Comparison of ENCODE assay signal across 18 cellular contexts in the genomic region with DNA sequence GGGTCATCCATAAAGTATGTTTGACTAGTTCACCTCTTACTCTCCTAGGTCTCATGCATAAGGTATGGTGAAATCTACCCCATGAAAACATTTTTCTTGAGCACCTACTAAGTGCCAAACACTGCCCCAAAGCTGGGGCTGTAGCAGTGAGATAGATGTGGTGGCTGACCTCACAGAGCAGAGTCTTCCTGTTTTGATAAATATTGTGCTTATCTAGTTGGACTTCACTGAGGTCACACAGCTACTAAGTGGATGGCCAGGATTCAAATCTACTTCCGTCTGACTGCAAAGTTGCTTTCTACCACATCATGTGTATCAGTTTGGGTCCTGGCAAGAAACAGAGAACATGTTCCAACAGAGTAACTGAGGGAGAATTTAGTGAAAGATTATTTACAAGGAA. TPM values are rescaled to one million over a fixed set of nuclear protein-coding genes. Genes with fewer than 3 reads are reported as not detected.
DNase-seq lines count a peak whose midpoint lies in the region; ATAC-seq, FAIRE-seq and TF ChIP-seq lines count a peak whose summit lies in the region.
"Had no signal": no experiment of that assay in that cellular context is flagged by ENCODE, and none has a peak within 500 bp of the region (broad histone marks: within the 10 kb centered on the region; RNA-seq: fewer than 3 reads in every experiment).

No MANE protein-coding gene starts in this region.

- FAIRE-seq in K562 (lab: Jason Lieb, UNC), result no peak
- FAIRE-seq: GM12878, GM18507, H54 had no signal

- DNase-seq in left ventricle myocardium superior (no peak), left ventricle myocardium inferior (no peak), K562 (ENCODE audit: extremely low read depth in 1 of 4, low spot score in 3 of 4) (no peak), right lobe of liver (no peak), esophagus muscularis mucosa (ENCODE audit: extremely low spot score) (no peak), SHP77 treated with DMSO at 0.1 percent for 48 hours (lab: John Stamatoyannopoulos, UW) (no peak), NCI-H510A (lab: John Stamatoyannopoulos, UW) (no peak)
- DNase-seq: 8988T, AML-193, DMS79, GM23248 had no signal

- POLR2A ChIA-PET in K562 (lab: Yijun Ruan, JAX), result no interaction called here

- H2AFZ ChIP-seq in K562 (ENCODE audit: low read depth, low read length), result peak overlapping the region; percentile 63; the same call in 1 of the 2 replicates
- H2AFZ ChIP-seq: GM23248 had no signal

- H3K9me1 ChIP-seq in K562 (ENCODE audit: control insufficient read depth, insufficient read depth, low read length), result no peaks in the 10 kb centered on the region

- no peaks in the 10 kb centered on the region for H4K20me1 ChIP-seq in K562 (replicated peaks; ENCODE audit: control insufficient read depth, insufficient read depth, low read length)
- H4K20me1 ChIP-seq: BLaER1 had no signal

- TF ChIP-seq CTCF in left ventricle myocardium inferior (IDR thresholded peaks at IDR 0.05; ENCODE audit: borderline replicate concordance) (no peak), K562 (IDR thresholded peaks at IDR 0.05 in 2 of 3, conservative IDR thresholded peaks at IDR 0.05 in 1 of 3; ENCODE audit: insufficient read depth in 2 of 3, low read depth in 1 of 3, low read length in 3 of 3) (no peak), right lobe of liver (IDR thresholded peaks at IDR 0.05) (no peak), esophagus muscularis mucosa (IDR thresholded peaks at IDR 0.05) (no peak)

- no peak overlapping the region for H3K4me3 ChIP-seq in left ventricle myocardium inferior
- no peak overlapping the region for H3K4me3 ChIP-seq in K562
- H3K4me3 ChIP-seq in right lobe of liver, result no peak overlapping the region
- H3K4me3 ChIP-seq in esophagus muscularis mucosa, result no peak overlapping the region
- H3K4me3 ChIP-seq: BLaER1, GM12878, GM23248 had no signal

- TF ChIP-seq POLR2A in K562 (conservative IDR thresholded peaks at IDR 0.05) (no peak), right lobe of liver (IDR thresholded peaks at IDR 0.05) (no peak), esophagus muscularis mucosa (IDR thresholded peaks at IDR 0.05; ENCODE audit: low read depth) (no peak)

- CTCF ChIA-PET in K562 (lab: Yijun Ruan, JAX; ENCODE audit: low intra/inter-chr PET ratio), result no interaction called here

- H3K9ac ChIP-seq in K562 (ENCODE audit: insufficient read depth in 1 of 2, low read depth in 2 of 2, low read length in 2 of 2), result no peak overlapping the region
- H3K9ac ChIP-seq: BLaER1, GM23248 had no signal

- no peaks in the 10 kb centered on the region for H3K79me2 ChIP-seq in K562 (ENCODE audit: control insufficient read depth, insufficient read depth, low read length)

- H3K4me1 ChIP-seq in left ventricle myocardium inferior (peaks cover 3% of the 10 kb centered on the region), K562 (replicated peaks in 1 of 2; ENCODE audit: control insufficient read depth in 2 of 2, insufficient read depth in 2 of 2, low read length in 2 of 2) (peaks cover 0 to 29% of the 10 kb centered on the region in 2 experiments; a peak in 4 of 5 replicates), right lobe of liver (peaks cover 0 to 22% (median 0%) of the 10 kb centered on the region in 4 donors), esophagus muscularis mucosa (peaks cover 0 to under 1% (median 0%) of the 10 kb centered on the region in 4 donors)
- H3K4me1 ChIP-seq: BLaER1 had no signal

- intact Hi-C loops in left ventricle myocardium superior (cut with micrococcal nuclease), result loop anchor here (10.0 kb wide), 1 partner anchor 232 kb away; no protein-coding TSS in a partner anchor
- intact Hi-C loops in left ventricle myocardium inferior (cut with micrococcal nuclease), result no loop called here
- intact Hi-C loops in K562 (cut with micrococcal nuclease), result loop anchor here (5.0 kb wide), 2 partner anchors 255 to 420 kb away; no protein-coding TSS in a partner anchor
- intact Hi-C loops in right lobe of liver (cut with DNase I), result loop anchor here in 1 of 2 donors (10.0 kb wide), 1 partner anchor 232 kb away; no protein-coding TSS in a partner anchor
- intact Hi-C loops in esophagus muscularis mucosa (cut with DNase I), result loop anchor here (10.0 kb wide), 1 partner anchor 412 kb away; no protein-coding TSS in a partner anchor

- no peak for TF ChIP-seq RAD21 in K562 (CRISPR knock-in tag; conservative IDR thresholded peaks at IDR 0.05 in 1 of 2, IDR thresholded peaks at IDR 0.05 in 1 of 2)

- ATAC-seq in left ventricle myocardium superior, result peak; percentile 19
- ATAC-seq in K562, result peak; percentile 54
- ATAC-seq in right lobe of liver, result peak in 3 of 4 donors; percentile 56 to 74 (median 72)
- ATAC-seq: GM12878, HCT116 had no signal

- no peak overlapping the region; the same call in 1 of the 2 replicates for H3K4me2 ChIP-seq in K562 (ENCODE audit: insufficient read depth, low read length)
- H3K4me2 ChIP-seq: BLaER1 had no signal

- H3K27ac ChIP-seq in left ventricle myocardium inferior (replicated peaks) (no peak overlapping the region), K562 (ENCODE audit: extremely low read depth, low read depth, low read length) (peak overlapping the region; percentile 28; the same call in 1 of the 3 replicates), right lobe of liver (peak overlapping the region in 2 of 3 donors; percentile 28 to 62), esophagus muscularis mucosa (replicated peaks in 1 of 4) (no peak overlapping the region)
- H3K27ac ChIP-seq: BLaER1, GM23248, HL-60 had no signal

- H3K9me3 ChIP-seq in left ventricle myocardium inferior (replicated peaks) (no peaks in the 10 kb centered on the region), K562 (replicated peaks; ENCODE audit: control insufficient read depth, insufficient read depth, low read depth, low read length) (no peaks in the 10 kb centered on the region), right lobe of liver (no peaks in the 10 kb centered on the region), esophagus muscularis mucosa (no peaks in the 10 kb centered on the region)
- H3K9me3 ChIP-seq: BLaER1 had no signal

- H3K27me3 ChIP-seq in left ventricle myocardium inferior (ENCODE audit: low read depth) (no peaks in the 10 kb centered on the region), K562 (ENCODE audit: control insufficient read depth in 2 of 2, insufficient read depth in 2 of 2, low read length in 2 of 2) (no peaks in the 10 kb centered on the region), right lobe of liver (no peaks in the 10 kb centered on the region), esophagus muscularis mucosa (peaks cover 0 to 10% (median 0%) of the 10 kb centered on the region in 4 donors)
- H3K27me3 ChIP-seq: BLaER1 had no signal

- in situ Hi-C loops in K562 (cut with MboI), result loop anchor here (10.0 kb wide), 1 partner anchor 412 kb away; no protein-coding TSS in a partner anchor

- TF ChIP-seq EP300 in K562 (IDR thresholded peaks at IDR 0.05; ENCODE audit: low read length) (peak; percentile 37), esophagus muscularis mucosa (IDR thresholded peaks at IDR 0.05) (no peak)

- 0% methylated on average over 1 of the region's 1 CpG for WGBS in K562 (ENCODE audit: insufficient coverage, low coverage, missing lambda C conversion rate)
- WGBS in right lobe of liver (ENCODE audit: insufficient coverage, low coverage, low lambda C conversion rate, missing lambda C conversion rate), result 11% methylated on average over 1 of the region's 1 CpG
- 55% methylated on average over 1 of the region's 1 CpG for WGBS in esophagus muscularis mucosa

- no TSS peak for BruUV-seq in K562 (replicated peaks; lab: Mats Ljungman, UMichigan)

- H3K36me3 ChIP-seq in left ventricle myocardium inferior, result no peaks in the 10 kb centered on the region
- no peaks in the 10 kb centered on the region for H3K36me3 ChIP-seq in K562 (ENCODE audit: control insufficient read depth, insufficient read depth, low read length)
- no peaks in the 10 kb centered on the region for H3K36me3 ChIP-seq in right lobe of liver
- H3K36me3 ChIP-seq in esophagus muscularis mucosa, result no peaks in the 10 kb centered on the region
- H3K36me3 ChIP-seq: BLaER1 had no signal

RNA-seq across cellular contexts. Expression of gene HTATIP2, which starts 6.4 kb away (rescaled TPM):
- total RNA-seq in left ventricle myocardium superior (20.9 TPM), left ventricle myocardium inferior (17.4 TPM), K562 (2014; rRNA removed) (49.6 and 59.9 TPM in 2 replicates), K562 (2014; rRNA removed; fragmentation: Illumina TruSeq; extraction: Trizol) (57.4 and 63.7 TPM in 2 replicates), K562 (2015; rRNA removed; fragmentation: Illumina TruSeq; extraction: Trizol) (46.9 and 52.4 TPM in 2 replicates), K562 (2021) (45.7 and 48.3 TPM in 2 replicates), right lobe of liver (100 to 1,000 TPM in 2 of 6 experiments, 10 to 100 TPM in 4; 63.0 to 152 (median 83.3) TPM), esophagus muscularis mucosa (10 to 100 TPM; 30.2 to 54.7 (median 43.7) TPM)
- 26.5 and 48.5 TPM in 2 replicates for total RNA-seq in K562 (2011; cell fraction: chromatin; rRNA removed; ENCODE audit: low replicate concordance)
- 24.3 and 26.2 TPM in 2 replicates for total RNA-seq in K562 (2011; cell fraction: nucleolus; rRNA removed)
- 35.4 and 42.0 TPM in 2 replicates for total RNA-seq in K562 (2011; cell fraction: nucleoplasm; rRNA removed)
- polyA plus RNA-seq in K562 (2011; rRNA removed) (43.4 and 64.4 TPM in 2 replicates), K562 (2014; fragmentation: Illumina TruSeq; extraction: Trizol) (51.8 and 65.7 TPM in 2 replicates), K562 (2014; fragmentation: Nextera tagmentation; extraction: Ambion mirVana) (10 to 100 TPM; 89.7 to 90.9 TPM), K562 (2014; rRNA removed) (70.4 and 74.2 TPM in 2 replicates)
- 15.9 and 29.8 TPM in 2 replicates for polyA plus RNA-seq in K562 (2011; cell fraction: cytosol; rRNA removed)
- polyA plus RNA-seq in K562 (2011; cell fraction: nucleus; rRNA removed), result 23.9 and 34.4 TPM in 2 replicates
- 62.2 and 81.0 TPM in 2 replicates for polyA plus RNA-seq in K562 (2012)
- 49.7 and 57.3 TPM in 2 replicates for polyA minus RNA-seq in K562 (2011; rRNA and poly(A)+ RNA removed)
- polyA minus RNA-seq in K562 (2011; cell fraction: cytosol; rRNA and poly(A)+ RNA removed), result 9.2 and 21.1 TPM in 2 replicates
- polyA minus RNA-seq in K562 (2011; cell fraction: nucleus; rRNA and poly(A)+ RNA removed), result 13.9 and 16.1 TPM in 2 replicates
- total RNA-seq: G401 had no signal

RNA-seq across cellular contexts. Expression of gene PRMT3, which starts 30.4 kb away (rescaled TPM):
- total RNA-seq in left ventricle myocardium superior (13.2 TPM), left ventricle myocardium inferior (11.4 TPM), K562 (2014; rRNA removed) (45.4 and 46.4 TPM in 2 replicates), K562 (2014; rRNA removed; fragmentation: Illumina TruSeq; extraction: Trizol) (55.8 and 64.1 TPM in 2 replicates), K562 (2015; rRNA removed; fragmentation: Illumina TruSeq; extraction: Trizol) (43.7 and 44.2 TPM in 2 replicates), K562 (2021) (43.2 and 44.7 TPM in 2 replicates), right lobe of liver (10 to 100 TPM in 2 of 6 experiments, 1 to 10 TPM in 4; 3.4 to 11.8 (median 4.6) TPM), esophagus muscularis mucosa (10 to 100 TPM; 11.3 to 19.9 (median 16.1) TPM)
- 37.6 and 85.1 TPM in 2 replicates for total RNA-seq in K562 (2011; cell fraction: chromatin; rRNA removed; ENCODE audit: low replicate concordance)
- 27.8 and 29.6 TPM in 2 replicates for total RNA-seq in K562 (2011; cell fraction: nucleolus; rRNA removed)
- 42.1 and 62.3 TPM in 2 replicates for total RNA-seq in K562 (2011; cell fraction: nucleoplasm; rRNA removed)
- polyA plus RNA-seq in K562 (2011; rRNA removed) (36.3 and 62.1 TPM in 2 replicates), K562 (2014; fragmentation: Illumina TruSeq; extraction: Trizol) (44.2 and 49.8 TPM in 2 replicates), K562 (2014; fragmentation: Nextera tagmentation; extraction: Ambion mirVana) (10 to 100 TPM; 24.0 to 35.3 TPM), K562 (2014; rRNA removed) (42.8 and 44.7 TPM in 2 replicates)
- 14.9 and 18.5 TPM in 2 replicates for polyA plus RNA-seq in K562 (2011; cell fraction: cytosol; rRNA removed)
- 20.7 and 29.0 TPM in 2 replicates for polyA plus RNA-seq in K562 (2011; cell fraction: nucleus; rRNA removed)
- 23.6 and 28.6 TPM in 2 replicates for polyA plus RNA-seq in K562 (2012)
- 64.1 and 76.2 TPM in 2 replicates for polyA minus RNA-seq in K562 (2011; rRNA and poly(A)+ RNA removed)
- polyA minus RNA-seq in K562 (2011; cell fraction: cytosol; rRNA and poly(A)+ RNA removed), result 11.9 and 27.8 TPM in 2 replicates
- 42.9 and 59.4 TPM in 2 replicates for polyA minus RNA-seq in K562 (2011; cell fraction: nucleus; rRNA and poly(A)+ RNA removed)

Comparison
In these comparisons a context has a peak if more than half of its experiments do, and no peak if none do; other contexts are left out.
1. ATAC-seq: peak in every context shown above with its lines; median percentile 72 in right lobe of liver; 54 in K562; 19 in left ventricle myocardium superior.
2. H3K27ac ChIP-seq: peak in K562 (single experiment) and right lobe of liver (2 of 3); none in left ventricle myocardium inferior (single experiment) and esophagus muscularis mucosa (0 of 4).